Comparison of ENCODE assay signal across 28 cellular contexts in genomic region chr12:22201101-22201500, GRCh38.
"Had no signal": no experiment of that assay in that cellular context is flagged by ENCODE, and none has a peak within 500 bp of the region (broad histone marks: within the 10 kb centered on the region; RNA-seq: fewer than 3 reads in every experiment).

No MANE protein-coding gene starts in this region.

- ATAC-seq: effector memory CD8-positive, alpha-beta T cell; esophagus mucosa; foreskin keratinocyte; gastrocnemius medialis; gastroesophageal sphincter; heart left ventricle; heart right ventricle had no signal

- DNase-seq: colonic mucosa; cortex of kidney; dermis blood vessel endothelial cell; dorsolateral prefrontal cortex; effector CD4-positive, alpha-beta T cell; effector CD8-positive, alpha-beta T cell; effector memory CD4-positive, alpha-beta T cell; effector memory CD8-positive, alpha-beta T cell; endodermal cell; erythroblast; esophagus squamous epithelium; foreskin fibroblast; foreskin keratinocyte; foreskin melanocyte; gastrocnemius medialis; glutamatergic neuron; head of caudate nucleus; heart left ventricle; heart right ventricle had no signal

- FAIRE-seq: colon, endometrium, endothelial cell of umbilical vein, frontal cortex had no signal

- H3K4me1 ChIP-seq: colonic mucosa, esophagus muscularis mucosa, esophagus squamous epithelium, gastrocnemius medialis, gastroesophageal sphincter, heart left ventricle, heart right ventricle had no signal

- H3K4me3 ChIP-seq: colonic mucosa, coronary artery, dorsolateral prefrontal cortex, esophagus muscularis mucosa, esophagus squamous epithelium, gastrocnemius medialis, gastroesophageal sphincter, heart left ventricle, heart right ventricle had no signal

- H3K27ac ChIP-seq: colonic mucosa, coronary artery, dorsolateral prefrontal cortex, epithelial cell of prostate, esophagus muscularis mucosa, esophagus squamous epithelium, foreskin keratinocyte, gastrocnemius medialis, gastroesophageal sphincter, heart left ventricle, heart right ventricle had no signal

- H3K36me3 ChIP-seq: colonic mucosa, esophagus squamous epithelium, gastrocnemius medialis, heart left ventricle, heart right ventricle had no signal

- H3K27me3 ChIP-seq: colonic mucosa, dorsolateral prefrontal cortex, esophagus muscularis mucosa, esophagus squamous epithelium, foreskin keratinocyte, gastrocnemius medialis, gastroesophageal sphincter, heart left ventricle, heart right ventricle had no signal

- H3K9me3 ChIP-seq: colonic mucosa, esophagus squamous epithelium, gastrocnemius medialis, gastroesophageal sphincter had no signal
